23 cellular contexts compared by ENCODE assay signal in the genomic region with DNA sequence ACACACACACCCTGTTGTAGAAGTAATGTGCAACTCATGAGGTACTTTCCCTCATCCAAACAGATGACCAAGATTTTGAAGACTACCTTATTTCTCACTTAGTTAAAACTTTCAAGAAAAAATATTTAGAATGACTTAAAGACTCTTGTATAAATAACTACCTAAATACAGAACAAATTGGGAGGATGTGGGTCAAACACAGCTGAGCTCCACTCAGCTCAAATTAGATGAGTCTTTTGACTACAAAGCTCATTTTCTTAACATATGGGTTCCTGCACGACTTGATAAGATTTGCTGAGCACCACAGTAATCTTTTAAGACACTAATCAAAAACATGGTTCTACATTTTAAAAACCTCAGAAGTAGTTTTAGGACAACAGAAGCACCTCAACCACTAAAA. TPM values are rescaled to one million over a fixed set of nuclear protein-coding genes. Genes with fewer than 3 reads are reported as not detected.
DNase-seq lines count a peak whose midpoint lies in the region; ATAC-seq and TF ChIP-seq lines count a peak whose summit lies in the region.
"Had no signal": no experiment of that assay in that cellular context is flagged by ENCODE, and none has a peak within 500 bp of the region (broad histone marks: within the 10 kb centered on the region; RNA-seq: fewer than 3 reads in every experiment).

No MANE protein-coding gene starts in this region.

- peak overlapping the region; percentile 92 for H3K4me2 ChIP-seq in DOHH2 (ENCODE audit: low read length)
- H3K4me2 ChIP-seq: SK-N-SH, smooth muscle cell had no signal

- peaks cover 68% of the 10 kb centered on the region for H3K36me3 ChIP-seq in CD4-positive, CD25-positive, alpha-beta regulatory T cell (ENCODE audit: control insufficient read depth, insufficient read depth, low read length)
- peaks cover 91% of the 10 kb centered on the region for H3K36me3 ChIP-seq in DOHH2 (ENCODE audit: control insufficient read depth, low read length)

- H3K9me2 ChIP-seq in DOHH2 (replicated peaks; ENCODE audit: control insufficient read depth, low read length), result no peaks in the 10 kb centered on the region
- H3K9me2 ChIP-seq: SK-N-SH had no signal

- H3K4me3 ChIP-seq in CD4-positive, CD25-positive, alpha-beta regulatory T cell (ENCODE audit: low read depth, low read length), result no peak overlapping the region
- H3K4me3 ChIP-seq in DOHH2 (ENCODE audit: low read length), result peak overlapping the region; percentile 62
- H3K4me3 ChIP-seq: body of pancreas, heart left ventricle, smooth muscle cell, stomach, transverse colon had no signal

- POLR2A ChIA-PET in activated naive CD8-positive, alpha-beta T cell treated with anti-CD3 and anti-CD28 coated beads, Interleukin-2, amount 10 ng/mL, durations not matched to agents 7 days and 5 days (lab: Charles Lee), result interaction anchor here (4.0 kb wide), 1 partner anchor 9 kb away, joined by 50 read pairs; the partner anchor contains the start of gene MTX3

- ATAC-seq in CD4-positive, CD25-positive, alpha-beta regulatory T cell (ENCODE audit: low read depth in 2 of 2), result peak in 1 of 2 donors; percentile 26
- ATAC-seq in activated naive CD8-positive, alpha-beta T cell treated with anti-CD3 and anti-CD28 coated beads, Interleukin-2, amount 10 ng/mL, durations not matched to agents 7 days and 5 days (ENCODE audit: low read depth), result no peak
- ATAC-seq in GM21515 (IDR thresholded peaks at IDR 0.05; ENCODE audit: unreplicated experiment), result no peak
- ATAC-seq: body of pancreas, heart left ventricle had no signal

- no peaks in the 10 kb centered on the region for H3K27me3 Mint-ChIP-seq in CD4-positive, CD25-positive, alpha-beta regulatory T cell
- H3K27me3 Mint-ChIP-seq in T-helper 1 cell treated with Interleukin-12 subunit alpha and Interleukin-12 subunit beta and Interleukin-4 antibody, amounts not matched to agents 30 μg/mL and 1 μg/mL, for 36 hours (ENCODE audit: low read depth), result no peaks in the 10 kb centered on the region
- H3K27me3 Mint-ChIP-seq in activated naive CD8-positive, alpha-beta T cell treated with anti-CD3 and anti-CD28 coated beads, Interleukin-2, amount 10 ng/mL, durations not matched to agents 7 days and 5 days, result no peaks in the 10 kb centered on the region

- H3K79me2 ChIP-seq in DOHH2 (ENCODE audit: control insufficient read depth, low read length), result peaks cover 11% of the 10 kb centered on the region

- H3K27me3 ChIP-seq in CD4-positive, CD25-positive, alpha-beta regulatory T cell (ENCODE audit: control insufficient read depth, insufficient read depth, low read length), result no peaks in the 10 kb centered on the region
- H3K27me3 ChIP-seq in DOHH2 (ENCODE audit: control insufficient read depth, low read length), result no peaks in the 10 kb centered on the region
- H3K27me3 ChIP-seq: body of pancreas, heart left ventricle, stomach, transverse colon had no signal

- TF ChIP-seq CTCF in DOHH2 (IDR thresholded peaks at IDR 0.05; ENCODE audit: low read depth, low read length, poor library complexity, severe bottlenecking) (no peak), GM13976 (IDR thresholded peaks at IDR 0.05; ENCODE audit: borderline replicate concordance, control extremely low read depth, extremely low read depth, insufficient read depth, missing control alignments) (no peak)

- H3K4me1 ChIP-seq in CD4-positive, CD25-positive, alpha-beta regulatory T cell (ENCODE audit: control insufficient read depth, insufficient read depth, low read length, poor library complexity, severe bottlenecking), result peaks cover 16% of the 10 kb centered on the region
- H3K4me1 ChIP-seq in DOHH2 (ENCODE audit: control insufficient read depth, low read length), result peaks cover 81% of the 10 kb centered on the region
- H3K4me1 ChIP-seq: body of pancreas, stomach, transverse colon had no signal

- peak overlapping the region; percentile 41 to 81 (median 62) for H3K27ac Mint-ChIP-seq in CD4-positive, CD25-positive, alpha-beta regulatory T cell
- peak overlapping the region; percentile 62 for H3K27ac Mint-ChIP-seq in T-helper 1 cell treated with Interleukin-12 subunit alpha and Interleukin-12 subunit beta and Interleukin-4 antibody, amounts not matched to agents 30 μg/mL and 1 μg/mL, for 36 hours
- H3K27ac Mint-ChIP-seq in activated naive CD8-positive, alpha-beta T cell treated with anti-CD3 and anti-CD28 coated beads, Interleukin-2, amount 10 ng/mL, durations not matched to agents 7 days and 5 days, result peak overlapping the region; percentile 74
- H3K27ac Mint-ChIP-seq: H9 had no signal

- H3K9me3 Mint-ChIP-seq in CD4-positive, CD25-positive, alpha-beta regulatory T cell, result peaks cover 0 to 1% (median 0%) of the 10 kb centered on the region in 7 donors
- H3K9me3 Mint-ChIP-seq in T-helper 1 cell treated with Interleukin-12 subunit alpha and Interleukin-12 subunit beta and Interleukin-4 antibody, amounts not matched to agents 30 μg/mL and 1 μg/mL, for 36 hours, result no peaks in the 10 kb centered on the region
- no peaks in the 10 kb centered on the region for H3K9me3 Mint-ChIP-seq in activated naive CD8-positive, alpha-beta T cell treated with anti-CD3 and anti-CD28 coated beads, Interleukin-2, amount 10 ng/mL, durations not matched to agents 7 days and 5 days
- H3K9me3 Mint-ChIP-seq: H9 had no signal

- peaks cover 68% of the 10 kb centered on the region for H3K36me3 Mint-ChIP-seq in CD4-positive, CD25-positive, alpha-beta regulatory T cell
- peaks cover 74% of the 10 kb centered on the region for H3K36me3 Mint-ChIP-seq in T-helper 1 cell treated with Interleukin-12 subunit alpha and Interleukin-12 subunit beta and Interleukin-4 antibody, amounts not matched to agents 30 μg/mL and 1 μg/mL, for 36 hours (ENCODE audit: low read depth)
- peaks cover 66% of the 10 kb centered on the region for H3K36me3 Mint-ChIP-seq in activated naive CD8-positive, alpha-beta T cell treated with anti-CD3 and anti-CD28 coated beads, Interleukin-2, amount 10 ng/mL, durations not matched to agents 7 days and 5 days

- H3K27ac ChIP-seq in CD4-positive, CD25-positive, alpha-beta regulatory T cell (ENCODE audit: insufficient read depth, low read length, poor library complexity, severe bottlenecking), result no peak overlapping the region
- peak overlapping the region; percentile 96 for H3K27ac ChIP-seq in DOHH2 (ENCODE audit: low read depth, low read length)
- H3K27ac ChIP-seq: body of pancreas, epithelial cell of prostate, heart left ventricle, stomach, transverse colon had no signal

- no peaks in the 10 kb centered on the region for H4K20me1 ChIP-seq in DOHH2 (ENCODE audit: control insufficient read depth, insufficient read depth, low read depth, low read length)

- DNase-seq in CD4-positive, CD25-positive, alpha-beta regulatory T cell, result peak in 1 of 3 donors; percentile 57
- DNase-seq in activated naive CD8-positive, alpha-beta T cell treated with anti-CD3 and anti-CD28 coated beads, Interleukin-2, amount 10 ng/mL, durations not matched to agents 7 days and 5 days, result no peak
- DNase-seq in NCI-H1436 (lab: John Stamatoyannopoulos, UW), result no peak
- DNase-seq in HuH-7 (ENCODE audit: low spot score), result no peak
- DNase-seq in GM13976 (ENCODE audit: low spot score), result no peak
- DNase-seq: body of pancreas, Caco-2, H9, heart left ventricle, IMR-90, mammary epithelial cell, NCI-H146, NCI-H2171 treated with DMSO at 0.1 percent for 48 hours, NCI-H526, retina, SK-N-SH, stomach, transverse colon had no signal

- in situ Hi-C loops in GM13976 (cut with MboI; ENCODE audit: low sequenced_read_pairs, unreplicated experiment), result no loop called here

- peaks cover 24 to 35% (median 30%) of the 10 kb centered on the region in 4 donors for H3K4me1 Mint-ChIP-seq in CD4-positive, CD25-positive, alpha-beta regulatory T cell
- peaks cover 44% of the 10 kb centered on the region for H3K4me1 Mint-ChIP-seq in T-helper 1 cell treated with Interleukin-12 subunit alpha and Interleukin-12 subunit beta and Interleukin-4 antibody, amounts not matched to agents 30 μg/mL and 1 μg/mL, for 36 hours (ENCODE audit: low read depth)
- H3K4me1 Mint-ChIP-seq in activated naive CD8-positive, alpha-beta T cell treated with anti-CD3 and anti-CD28 coated beads, Interleukin-2, amount 10 ng/mL, durations not matched to agents 7 days and 5 days, result peaks cover 37% of the 10 kb centered on the region
- H3K4me1 Mint-ChIP-seq: H9 had no signal

- H3K4me3 Mint-ChIP-seq in CD4-positive, CD25-positive, alpha-beta regulatory T cell, result peak overlapping the region in 2 of 4 donors; percentile 32 to 50
- peak overlapping the region; percentile 13 for H3K4me3 Mint-ChIP-seq in T-helper 1 cell treated with Interleukin-12 subunit alpha and Interleukin-12 subunit beta and Interleukin-4 antibody, amounts not matched to agents 30 μg/mL and 1 μg/mL, for 36 hours
- H3K4me3 Mint-ChIP-seq in activated naive CD8-positive, alpha-beta T cell treated with anti-CD3 and anti-CD28 coated beads, Interleukin-2, amount 10 ng/mL, durations not matched to agents 7 days and 5 days, result peak overlapping the region; percentile 27
- H3K4me3 Mint-ChIP-seq: H9 had no signal

- peaks cover 20% of the 10 kb centered on the region for H3F3A ChIP-seq in DOHH2 (ENCODE audit: control insufficient read depth, insufficient read depth)

- H3K9me3 ChIP-seq in CD4-positive, CD25-positive, alpha-beta regulatory T cell (ENCODE audit: control insufficient read depth in 2 of 2, low read length in 2 of 2), result no peaks in the 10 kb centered on the region
- H3K9me3 ChIP-seq in DOHH2 (ENCODE audit: control insufficient read depth, insufficient read depth, low read length), result no peaks in the 10 kb centered on the region
- H3K9me3 ChIP-seq: body of pancreas, Caco-2, heart left ventricle, SK-N-SH, stomach, transverse colon had no signal

RNA-seq across cellular contexts. Expression of gene MTX3, which starts 8.9 kb away (rescaled TPM):
- total RNA-seq in CD4-positive, CD25-positive, alpha-beta regulatory T cell, result 18.1 TPM
- polyA plus RNA-seq in CD4-positive, CD25-positive, alpha-beta regulatory T cell, result 1 to 10 TPM; 1.4 to 2.6 (median 2.5) TPM
- 10 to 100 TPM; 17.2 to 17.6 TPM for total RNA-seq in activated naive CD8-positive, alpha-beta T cell treated with anti-CD3 and anti-CD28 coated beads, Interleukin-2, amount 10 ng/mL, durations not matched to agents 7 days and 5 days

RNA-seq across cellular contexts. Expression of gene THBS4, which starts 53.0 kb away (rescaled TPM):
- not detected for total RNA-seq in CD4-positive, CD25-positive, alpha-beta regulatory T cell
- not detected for polyA plus RNA-seq in CD4-positive, CD25-positive, alpha-beta regulatory T cell
- under 1 TPM; 0.47 to 0.57 TPM for total RNA-seq in activated naive CD8-positive, alpha-beta T cell treated with anti-CD3 and anti-CD28 coated beads, Interleukin-2, amount 10 ng/mL, durations not matched to agents 7 days and 5 days
- total RNA-seq: Caco-2 had no signal
